ENCODE assay signal across 8 cellular contexts in the genomic region with DNA sequence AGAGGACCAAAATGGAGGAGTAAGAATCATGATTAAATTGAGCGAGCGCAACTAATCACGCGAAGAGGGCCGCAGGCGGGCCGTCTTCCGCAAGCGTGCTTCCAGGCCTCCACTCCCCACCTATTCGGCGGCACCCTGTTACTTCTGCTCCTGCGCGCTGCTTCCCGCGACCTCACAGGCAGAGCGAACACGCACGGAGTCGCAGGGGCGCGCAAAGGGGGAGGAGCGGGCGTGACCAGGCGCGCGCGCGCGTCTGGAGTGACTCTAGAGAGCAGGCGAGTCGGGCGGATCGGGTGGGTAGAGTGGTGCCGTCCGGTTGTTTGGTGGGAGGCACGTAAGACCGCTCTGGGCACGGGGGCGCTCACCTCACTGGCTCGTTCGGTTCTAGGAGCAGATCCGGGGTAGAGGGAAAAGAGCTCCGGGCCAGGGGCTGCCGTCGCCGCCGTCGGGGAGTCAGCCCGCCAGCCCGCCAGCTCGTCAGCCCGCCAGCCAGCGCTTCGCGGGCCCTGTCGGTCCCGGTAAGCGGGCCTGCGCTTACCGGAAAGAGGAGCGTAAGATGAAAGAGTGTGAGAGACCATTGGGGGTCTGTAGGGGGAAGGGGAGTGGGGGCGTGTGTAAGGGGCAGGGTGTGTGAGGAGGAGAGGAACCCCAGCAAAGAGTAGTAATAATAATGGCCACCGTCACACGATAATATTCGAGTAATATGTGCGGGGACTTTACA. TPM values are rescaled to one million over a fixed set of nuclear protein-coding genes. Genes with fewer than 3 reads are reported as not detected.
DNase-seq lines count a peak whose midpoint lies in the region; ATAC-seq, FAIRE-seq and TF ChIP-seq lines count a peak whose summit lies in the region.

Gene CNOT8, plus strand, starts transcription at position 377 of the 721 bp plus-strand sequence. CDS start 4,652 bp downstream, outside the sequence.

- peak within 1 kb of the TSS in 3 of 4 donors; percentile 27 to 88 (median 81) for H3K4me3 ChIP-seq in adrenal gland
- H3K4me3 ChIP-seq in heart left ventricle = peak within 1 kb of the TSS; percentile 61 to 97 (median 82)
- H3K4me3 ChIP-seq in upper lobe of right lung = peak within 1 kb of the TSS; percentile 63

- peak; percentile 85 for TF ChIP-seq POLR2A in GM12892 (IDR thresholded peaks at IDR 0.05; ENCODE audit: low read depth, low read length)
- peak; percentile 96 to 100 for TF ChIP-seq POLR2A in adrenal gland (IDR thresholded peaks at IDR 0.05)
- peak in 1 of 2 donors; percentile 94 for TF ChIP-seq POLR2A in heart left ventricle (IDR thresholded peaks at IDR 0.05)

- intact Hi-C loops in adrenal gland (cut with DNase I) = no loop called here
- intact Hi-C loops in heart left ventricle (cut with DNase I) = loop anchor here in 8 of 10 donors (1.0 to 5.0 kb wide), 5 partner anchors 22 to 103 kb away; partner anchors contain the start of genes LARP1 (in 7 of the 8) and GEMIN5 (in 2 of the 8)
- intact Hi-C loops in posterior vena cava (cut with DNase I) = loop anchor here in 1 of 2 donors (5.0 kb wide), 1 partner anchor 101 kb away; the partner anchor contains the start of gene LARP1
- intact Hi-C loops in upper lobe of right lung (cut with DNase I) = no loop called here

- TF ChIP-seq CTCF in adrenal gland (IDR thresholded peaks at IDR 0.05) (no peak), heart left ventricle (IDR thresholded peaks at IDR 0.05) (no peak), upper lobe of right lung (IDR thresholded peaks at IDR 0.05) (no peak)

- 0 to 1% (median 0%) methylated on average over 22 to 66 of the region's 66 CpGs for WGBS in adrenal gland, 4 donors
- WGBS in heart left ventricle, 4 donors = 0% methylated on average over 65 to 66 of the region's 66 CpGs

- ATAC-seq in HG02852 (IDR thresholded peaks at IDR 0.05; ENCODE audit: unreplicated experiment) (peak; percentile 72), heart left ventricle (peak; percentile 93 to 96 (median 95)), upper lobe of right lung (peak; percentile 94)

- H3K4me1 ChIP-seq in adrenal gland (replicated peaks in 1 of 2) = peaks cover 28 to 44% of the 10 kb centered on the region in 2 donors
- H3K4me1 ChIP-seq in heart left ventricle = peaks cover 3 to 48% (median 35%) of the 10 kb centered on the region in 12 donors
- H3K4me1 ChIP-seq in upper lobe of right lung = peaks cover 47% of the 10 kb centered on the region

- H3K27ac ChIP-seq in adrenal gland = peak within 1 kb of the TSS; percentile 90 to 100 (median 99)
- H3K27ac ChIP-seq in heart left ventricle = peak within 1 kb of the TSS; percentile 92 to 100 (median 98)
- peak within 1 kb of the TSS; percentile 98 for H3K27ac ChIP-seq in upper lobe of right lung

- H3K9me3 ChIP-seq in adrenal gland (replicated peaks in 1 of 3) = no peaks in the 10 kb centered on the region
- no peaks in the 10 kb centered on the region for H3K9me3 ChIP-seq in heart left ventricle
- H3K9me3 ChIP-seq in upper lobe of right lung = no peaks in the 10 kb centered on the region

- no peaks in the 10 kb centered on the region for H3K36me3 ChIP-seq in adrenal gland (replicated peaks in 1 of 2)
- peaks cover 0 to 18% (median 4%) of the 10 kb centered on the region in 9 donors for H3K36me3 ChIP-seq in heart left ventricle
- H3K36me3 ChIP-seq in upper lobe of right lung = peaks cover 8% of the 10 kb centered on the region

- H3K27me3 ChIP-seq in adrenal gland = no peaks in the 10 kb centered on the region
- H3K27me3 ChIP-seq in heart left ventricle = no peaks in the 10 kb centered on the region
- H3K27me3 ChIP-seq in upper lobe of right lung = no peaks in the 10 kb centered on the region

- FAIRE-seq in GM12892 (lab: Jason Lieb, UNC) = peak; percentile 91

- DNase-seq in GM12892 (ENCODE audit: insufficient read length) (peak; percentile 70), NCI-H146 (lab: John Stamatoyannopoulos, UW) (peak; percentile 95), T-helper 1 cell (peak; percentile 91 to 98 (median 95)), adrenal gland (peak; percentile 97 to 99 (median 99)), heart left ventricle (peak; percentile 99), posterior vena cava (ENCODE audit: low spot score) (peak; percentile 100), upper lobe of right lung (peak; percentile 100)

RNA-seq across cellular contexts. Expression of gene CNOT8, which starts in this region (rescaled TPM):
- polyA plus RNA-seq in GM12892 (2012; ENCODE audit: missing spikeins) = 36.6 TPM
- total RNA-seq in adrenal gland = 100 to 1,000 TPM in 2 of 8 donors, 10 to 100 TPM in 6; 49.8 to 109 (median 71.4) TPM
- polyA plus RNA-seq in adrenal gland = 10 to 100 TPM; 25.6 to 64.0 (median 47.9) TPM
- 10 to 100 TPM; 18.7 to 45.6 (median 25.2) TPM for total RNA-seq in heart left ventricle
- 10 to 100 TPM; 11.5 to 34.2 TPM for polyA plus RNA-seq in heart left ventricle
- 10 to 100 TPM; 46.5 to 47.1 TPM for total RNA-seq in posterior vena cava
- total RNA-seq in upper lobe of right lung = 101 TPM

Comparison
In these comparisons a context has a peak if more than half of its experiments do, and no peak if none do; other contexts are left out.
1. Peak in every context shown above with its lines: DNase-seq, ATAC-seq, H3K4me3 ChIP-seq and H3K27ac ChIP-seq.
2. intact Hi-C loops: an anchor here in heart left ventricle (1.0 to 5.0 kb wide); none called in adrenal gland and upper lobe of right lung.